In genomic region chr3:56790016-56790950, GRCh38 we compare ENCODE assay signal across 10 cellular contexts. TPM values are rescaled to one million over a fixed set of nuclear protein-coding genes. Genes with fewer than 3 reads are reported as not detected.
DNase-seq lines count a peak whose midpoint lies in the region; ATAC-seq and TF ChIP-seq lines count a peak whose summit lies in the region.
"Had no signal": no experiment of that assay in that cellular context is flagged by ENCODE, and none has a peak within 500 bp of the region (broad histone marks: within the 10 kb centered on the region; RNA-seq: fewer than 3 reads in every experiment).

No MANE protein-coding gene starts in this region.

- H3K27me3 Mint-ChIP-seq in T-helper 1 cell treated with Interleukin-12 subunit alpha and Interleukin-12 subunit beta and Interleukin-4 antibody, amounts not matched to agents 30 μg/mL and 1 μg/mL, for 36 hours (ENCODE audit: low read depth), result no peaks in the 10 kb centered on the region

- peaks cover 31% of the 10 kb centered on the region for H3K36me3 Mint-ChIP-seq in T-helper 1 cell treated with Interleukin-12 subunit alpha and Interleukin-12 subunit beta and Interleukin-4 antibody, amounts not matched to agents 30 μg/mL and 1 μg/mL, for 36 hours (ENCODE audit: low read depth)
- peaks cover 8% of the 10 kb centered on the region for H3K36me3 Mint-ChIP-seq in stimulated activated effector memory CD8-positive, alpha-beta T cell treated with anti-CD3 and anti-CD28 coated beads, Interleukin-12 subunit alpha, Interleukin-12 subunit beta, amount 100 ng/mL, for 72 hours

- peak overlapping the region; percentile 86 for H3K27ac Mint-ChIP-seq in T-helper 1 cell treated with Interleukin-12 subunit alpha and Interleukin-12 subunit beta and Interleukin-4 antibody, amounts not matched to agents 30 μg/mL and 1 μg/mL, for 36 hours
- H3K27ac Mint-ChIP-seq in stimulated activated effector memory CD8-positive, alpha-beta T cell treated with anti-CD3 and anti-CD28 coated beads, Interleukin-12 subunit alpha, Interleukin-12 subunit beta, amount 100 ng/mL, for 72 hours, result peak overlapping the region; percentile 73

- intact Hi-C loops in esophagus squamous epithelium (cut with DNase I), result no loop called here

- peak overlapping the region in 3 of 4 donors; percentile 11 to 78 (median 54) for H3K27ac ChIP-seq in esophagus squamous epithelium

- ATAC-seq in activated CD4-positive, CD25-positive, alpha-beta regulatory T cell treated with anti-CD3 and anti-CD28 coated beads, Interleukin-2, amount 50 U/mL, for 24 hours, result peak; percentile 55 to 63
- ATAC-seq in stimulated activated effector memory CD8-positive, alpha-beta T cell treated with anti-CD3 and anti-CD28 coated beads, Interleukin-12 subunit alpha, Interleukin-12 subunit beta, amount 100 ng/mL, for 72 hours, result peak; percentile 77
- ATAC-seq in HG03469 (IDR thresholded peaks at IDR 0.05; ENCODE audit: unreplicated experiment), result no peak

- H3K4me3 Mint-ChIP-seq in T-helper 1 cell treated with Interleukin-12 subunit alpha and Interleukin-12 subunit beta and Interleukin-4 antibody, amounts not matched to agents 30 μg/mL and 1 μg/mL, for 36 hours, result peak overlapping the region; percentile 74
- H3K4me3 Mint-ChIP-seq in stimulated activated effector memory CD8-positive, alpha-beta T cell treated with anti-CD3 and anti-CD28 coated beads, Interleukin-12 subunit alpha, Interleukin-12 subunit beta, amount 100 ng/mL, for 72 hours, result peak overlapping the region; percentile 63

- no peaks in the 10 kb centered on the region for H3K9me3 ChIP-seq in esophagus squamous epithelium
- H3K9me3 ChIP-seq in BE2C, result no peaks in the 10 kb centered on the region

- no peaks in the 10 kb centered on the region for H3K27me3 ChIP-seq in esophagus squamous epithelium
- no peaks in the 10 kb centered on the region for H3K27me3 ChIP-seq in BE2C

- no peaks in the 10 kb centered on the region for H3K9me3 Mint-ChIP-seq in T-helper 1 cell treated with Interleukin-12 subunit alpha and Interleukin-12 subunit beta and Interleukin-4 antibody, amounts not matched to agents 30 μg/mL and 1 μg/mL, for 36 hours
- H3K9me3 Mint-ChIP-seq in stimulated activated effector memory CD8-positive, alpha-beta T cell treated with anti-CD3 and anti-CD28 coated beads, Interleukin-12 subunit alpha, Interleukin-12 subunit beta, amount 100 ng/mL, for 72 hours, result no peaks in the 10 kb centered on the region

- no peak for TF ChIP-seq POLR2A in esophagus squamous epithelium (IDR thresholded peaks at IDR 0.05)

- H3K4me3 ChIP-seq in esophagus squamous epithelium, result no peak overlapping the region
- H3K4me3 ChIP-seq in BE2C (ENCODE audit: low read depth, low read length), result no peak overlapping the region

- TF ChIP-seq CTCF in esophagus squamous epithelium (IDR thresholded peaks at IDR 0.05) (no peak), BE2C (IDR thresholded peaks at IDR 0.05; ENCODE audit: low read depth, low read length) (no peak)

- peaks cover 8 to 82% (median 21%) of the 10 kb centered on the region in 3 donors for H3K4me1 ChIP-seq in esophagus squamous epithelium
- H3K4me1 ChIP-seq in BE2C, result no peaks in the 10 kb centered on the region

- DNase-seq in activated CD4-positive, CD25-positive, alpha-beta regulatory T cell treated with anti-CD3 and anti-CD28 coated beads, Interleukin-2, amount 50 U/mL, for 72 hours, result no peak
- no peak for DNase-seq in esophagus squamous epithelium (lab: John Stamatoyannopoulos, UW)
- no peak for DNase-seq in stimulated activated effector memory CD8-positive, alpha-beta T cell treated with anti-CD3 and anti-CD28 coated beads, Interleukin-12 subunit alpha, Interleukin-12 subunit beta, amount 100 ng/mL, for 72 hours (ENCODE audit: low spot score in 2 of 2)
- DNase-seq in BE2C, result no peak
- DNase-seq in GM03348 (ENCODE audit: low spot score), result no peak
- DNase-seq: 8988T, NCI-H2171 treated with DMSO at 0.1 percent for 48 hours had no signal

- H3K4me1 Mint-ChIP-seq in T-helper 1 cell treated with Interleukin-12 subunit alpha and Interleukin-12 subunit beta and Interleukin-4 antibody, amounts not matched to agents 30 μg/mL and 1 μg/mL, for 36 hours (ENCODE audit: low read depth), result peaks cover 67% of the 10 kb centered on the region
- H3K4me1 Mint-ChIP-seq in stimulated activated effector memory CD8-positive, alpha-beta T cell treated with anti-CD3 and anti-CD28 coated beads, Interleukin-12 subunit alpha, Interleukin-12 subunit beta, amount 100 ng/mL, for 72 hours, result peaks cover 84% of the 10 kb centered on the region

- WGBS in esophagus squamous epithelium, 2 donors, result 64 to 73% methylated on average over 7 of the region's 7 CpGs

- H3K36me3 ChIP-seq in esophagus squamous epithelium, result no peaks in the 10 kb centered on the region
- H3K36me3 ChIP-seq in BE2C, result no peaks in the 10 kb centered on the region

RNA-seq across cellular contexts. Expression of gene ARHGEF3, which starts 11.5 kb away (rescaled TPM):
- 10 to 100 TPM; 20.6 to 26.3 (median 24.7) TPM for total RNA-seq in esophagus squamous epithelium
- polyA plus RNA-seq in BE2C (2012; ENCODE audit: insufficient read depth, insufficient read length, low read depth), result 4.6 TPM
